Comparison of ENCODE assay signal across 9 cellular contexts in the genomic region with DNA sequence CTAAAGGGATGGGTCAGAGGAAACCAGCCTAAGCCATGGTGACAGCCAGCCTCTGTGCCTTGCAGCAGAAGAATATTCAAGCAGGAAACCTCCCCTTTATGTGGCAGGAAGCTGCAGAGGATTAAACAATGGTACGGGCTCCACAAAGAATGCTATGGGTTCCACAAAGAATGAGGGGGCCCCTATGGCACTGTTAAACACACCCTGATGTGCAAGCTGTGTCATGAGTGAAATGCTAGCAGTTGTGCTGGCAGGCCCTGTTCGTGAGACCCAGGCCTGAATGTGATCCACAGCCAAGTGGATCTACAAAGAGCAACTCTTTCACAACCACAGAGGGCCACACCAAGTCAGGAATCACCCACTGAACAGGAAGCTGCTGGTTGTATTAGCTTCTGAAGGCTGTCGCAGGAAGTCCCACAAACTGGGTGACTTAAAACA.
DNase-seq lines count a peak whose midpoint lies in the region; ATAC-seq and TF ChIP-seq lines count a peak whose summit lies in the region.
"Had no signal": no experiment of that assay in that cellular context is flagged by ENCODE, and none has a peak within 500 bp of the region (broad histone marks: within the 10 kb centered on the region; RNA-seq: fewer than 3 reads in every experiment).

No MANE protein-coding gene starts in this region.

- H3K4me3 ChIP-seq in endodermal cell (ENCODE audit: low read length): no peak overlapping the region
- H3K4me3 ChIP-seq in sigmoid colon: no peak overlapping the region
- H3K4me3 ChIP-seq in ascending aorta: no peak overlapping the region

- H3K27me3 Mint-ChIP-seq in T-helper 17 cell (no peaks in the 10 kb centered on the region), endodermal cell (ENCODE audit: insufficient read depth) (peaks cover 4% of the 10 kb centered on the region)

- H3K4me1 Mint-ChIP-seq in T-helper 17 cell: peaks cover 55% of the 10 kb centered on the region
- peaks cover 20% of the 10 kb centered on the region for H3K4me1 Mint-ChIP-seq in endodermal cell

- H3K27ac Mint-ChIP-seq in T-helper 17 cell: peak overlapping the region; percentile 87
- no peak overlapping the region for H3K27ac Mint-ChIP-seq in endodermal cell

- peak; percentile 89 for DNase-seq in GF-D8 (lab: John Stamatoyannopoulos, UW)
- no peak for DNase-seq in T-helper 17 cell
- no peak for DNase-seq in endodermal cell
- DNase-seq in sigmoid colon: no peak
- DNase-seq in ascending aorta (ENCODE audit: low spot score in 2 of 2): no peak
- DNase-seq in NCI-H82 treated with DMSO at 0.1 percent for 48 hours (lab: John Stamatoyannopoulos, UW; ENCODE audit: unreplicated experiment): no peak
- no peak for DNase-seq in H4 (ENCODE audit: low spot score)
- DNase-seq: NCI-H187 had no signal

- intact Hi-C loops in sigmoid colon (cut with DNase I): no loop called here
- intact Hi-C loops in ascending aorta (cut with DNase I): no loop called here

- H3K9ac ChIP-seq in endodermal cell (ENCODE audit: extremely low read depth, low read length, poor library complexity, severe bottlenecking): no peak overlapping the region

- H3K9me3 Mint-ChIP-seq in endodermal cell: no peaks in the 10 kb centered on the region

- TF ChIP-seq CTCF in endodermal cell (conservative IDR thresholded peaks at IDR 0.05) (no peak), sigmoid colon (IDR thresholded peaks at IDR 0.05) (no peak), ascending aorta (IDR thresholded peaks at IDR 0.05) (no peak)

- peak; percentile 90 for ATAC-seq in T-helper 17 cell
- no peak for ATAC-seq in GM18867 (IDR thresholded peaks at IDR 0.05; ENCODE audit: unreplicated experiment)

- H3K4me1 ChIP-seq in endodermal cell (ENCODE audit: control insufficient read depth, insufficient read depth, low read length): peaks cover 3% of the 10 kb centered on the region
- peaks cover 0 to 3% (median 0%) of the 10 kb centered on the region in 4 donors for H3K4me1 ChIP-seq in sigmoid colon
- H3K4me1 ChIP-seq in ascending aorta: peaks cover 0 to 3% of the 10 kb centered on the region in 2 donors

- H3K36me3 Mint-ChIP-seq in T-helper 17 cell (ENCODE audit: low read depth): no peaks in the 10 kb centered on the region
- H3K36me3 Mint-ChIP-seq in endodermal cell (ENCODE audit: low read depth): peaks cover 38% of the 10 kb centered on the region

- H3K27ac ChIP-seq in endodermal cell (ENCODE audit: low read depth, low read length) (peak overlapping the region; percentile 51), sigmoid colon (peak overlapping the region; percentile 16 to 52 (median 47)), ascending aorta (peak overlapping the region in 1 of 2 donors; percentile 37)

- 95% methylated on average over 3 of the region's 3 CpGs for WGBS in endodermal cell (ENCODE audit: insufficient coverage in 1 of 2, insufficient read length in 1 of 2), 2 experiments
- 33 to 78% methylated on average over 3 of the region's 3 CpGs for WGBS in sigmoid colon, 2 donors

- H3K27me3 ChIP-seq in endodermal cell (ENCODE audit: control insufficient read depth, insufficient read depth, low read length, poor library complexity, severe bottlenecking): no peaks in the 10 kb centered on the region
- H3K27me3 ChIP-seq in sigmoid colon: no peaks in the 10 kb centered on the region
- no peaks in the 10 kb centered on the region for H3K27me3 ChIP-seq in ascending aorta

- H3K4me3 Mint-ChIP-seq in T-helper 17 cell: peak overlapping the region; percentile 64
- no peak overlapping the region for H3K4me3 Mint-ChIP-seq in endodermal cell

- H3K36me3 ChIP-seq in endodermal cell (ENCODE audit: control insufficient read depth, insufficient read depth, low read length): peaks cover 42% of the 10 kb centered on the region
- H3K36me3 ChIP-seq in sigmoid colon: peaks cover 0 to 35% (median 20%) of the 10 kb centered on the region in 4 donors
- peaks cover 8 to 38% of the 10 kb centered on the region in 2 donors for H3K36me3 ChIP-seq in ascending aorta

- no peak for TF ChIP-seq EP300 in sigmoid colon (IDR thresholded peaks at IDR 0.05)

- TF ChIP-seq POLR2A in sigmoid colon (IDR thresholded peaks at IDR 0.05): no peak

- H3K9me3 ChIP-seq in T-helper 17 cell (ENCODE audit: control insufficient read depth, low read length, poor library complexity, severe bottlenecking) (no peaks in the 10 kb centered on the region), endodermal cell (ENCODE audit: control insufficient read depth, low read length) (peaks cover 6% of the 10 kb centered on the region), sigmoid colon (no peaks in the 10 kb centered on the region), ascending aorta (no peaks in the 10 kb centered on the region)
